ENCODE assay signal across 9 cellular contexts in the genomic region with DNA sequence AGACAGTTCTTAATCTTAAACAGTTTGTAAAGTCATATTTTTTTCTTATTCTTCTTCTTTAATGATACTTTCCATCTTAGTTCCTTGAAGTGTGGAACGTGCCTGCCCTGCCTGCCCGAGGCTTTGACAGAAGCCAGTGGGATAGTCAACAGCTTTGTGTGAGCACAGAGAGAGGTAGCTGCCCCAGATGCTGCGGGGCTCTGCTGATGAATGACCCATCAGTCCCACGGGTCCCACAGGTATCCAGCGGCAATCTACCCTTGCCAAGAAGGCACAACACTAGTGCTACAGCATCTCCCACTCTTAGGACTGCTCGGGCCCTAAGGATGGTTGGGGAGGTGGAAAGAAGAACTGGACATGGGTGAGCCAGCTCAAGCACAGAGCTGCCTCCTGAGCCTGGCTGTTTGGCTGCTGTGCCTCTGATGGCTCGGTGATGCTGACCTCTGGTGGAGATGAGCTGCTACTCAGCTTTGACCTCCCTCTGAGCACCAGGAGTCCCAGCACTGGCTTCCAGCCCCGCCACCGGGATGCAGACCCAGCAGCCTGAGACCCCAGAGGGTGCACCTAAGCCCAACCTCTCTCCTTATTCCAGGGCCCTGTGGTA. TPM values are rescaled to one million over a fixed set of nuclear protein-coding genes. Genes with fewer than 3 reads are reported as not detected.
DNase-seq lines count a peak whose midpoint lies in the region; ATAC-seq and TF ChIP-seq lines count a peak whose summit lies in the region.
"Had no signal": no experiment of that assay in that cellular context is flagged by ENCODE, and none has a peak within 500 bp of the region (broad histone marks: within the 10 kb centered on the region; RNA-seq: fewer than 3 reads in every experiment).

No MANE protein-coding gene starts in this region.

- H3K27ac Mint-ChIP-seq in activated naive CD8-positive, alpha-beta T cell treated with anti-CD3 and anti-CD28 coated beads, Interleukin-2, amount 50 U/mL, for 24 hours = no peak overlapping the region

- no peak overlapping the region for H3K4me3 Mint-ChIP-seq in activated naive CD8-positive, alpha-beta T cell treated with anti-CD3 and anti-CD28 coated beads, Interleukin-2, amount 50 U/mL, for 24 hours

- peak; percentile 42 to 72 for TF ChIP-seq CTCF in right atrium auricular region (IDR thresholded peaks at IDR 0.05)
- peak; percentile 75 for TF ChIP-seq CTCF in retinal pigment epithelial cell (conservative IDR thresholded peaks at IDR 0.05; ENCODE audit: low read depth, low read length)

- H3K36me3 Mint-ChIP-seq in activated naive CD8-positive, alpha-beta T cell treated with anti-CD3 and anti-CD28 coated beads, Interleukin-2, amount 50 U/mL, for 24 hours (ENCODE audit: low read depth) = no peaks in the 10 kb centered on the region

- H3K9me3 ChIP-seq in right atrium auricular region = no peaks in the 10 kb centered on the region

- peaks cover 0 to 13% of the 10 kb centered on the region in 2 donors for H3K4me1 ChIP-seq in right atrium auricular region

- no peaks in the 10 kb centered on the region for H3K9me3 Mint-ChIP-seq in activated naive CD8-positive, alpha-beta T cell treated with anti-CD3 and anti-CD28 coated beads, Interleukin-2, amount 50 U/mL, for 24 hours

- no peak for TF ChIP-seq POLR2A in GM18505 (IDR thresholded peaks at IDR 0.05; ENCODE audit: borderline replicate concordance, extremely low read depth, insufficient read depth, insufficient read length)

- DNase-seq in AG08395 (ENCODE audit: low spot score) (peak; percentile 84), NCI-H510A treated with DMSO at 0.1 percent for 48 hours (lab: John Stamatoyannopoulos, UW) (peak; percentile 25), right atrium auricular region (ENCODE audit: low spot score) (peak; percentile 84), retinal pigment epithelial cell (ENCODE audit: low read depth) (no peak), NCI-H2029 treated with DMSO at 0.1 percent for 48 hours (lab: John Stamatoyannopoulos, UW) (no peak)
- DNase-seq in activated naive CD8-positive, alpha-beta T cell treated with anti-CD3 and anti-CD28 coated beads, Interleukin-2, amount 50 U/mL, for 24 hours = peak; percentile 23

- H3K27me3 Mint-ChIP-seq in activated naive CD8-positive, alpha-beta T cell treated with anti-CD3 and anti-CD28 coated beads, Interleukin-2, amount 50 U/mL, for 24 hours = peaks cover 19% of the 10 kb centered on the region

- peak overlapping the region; percentile 19 to 37 for H3K27ac ChIP-seq in right atrium auricular region

- ATAC-seq in GM18505 (IDR thresholded peaks at IDR 0.05; ENCODE audit: unreplicated experiment) (peak; percentile 63), HG03095 (IDR thresholded peaks at IDR 0.05; ENCODE audit: unreplicated experiment) (peak; percentile 60)
- peak; percentile 70 for ATAC-seq in activated naive CD8-positive, alpha-beta T cell treated with anti-CD3 and anti-CD28 coated beads, Interleukin-2, amount 50 U/mL, for 24 hours

- no peaks in the 10 kb centered on the region for H3K36me3 ChIP-seq in right atrium auricular region

- H3K4me1 Mint-ChIP-seq in activated naive CD8-positive, alpha-beta T cell treated with anti-CD3 and anti-CD28 coated beads, Interleukin-2, amount 50 U/mL, for 24 hours = peaks cover 4% of the 10 kb centered on the region

- H3K27me3 ChIP-seq in right atrium auricular region = no peaks in the 10 kb centered on the region

- H3K4me3 ChIP-seq in right atrium auricular region (no peak overlapping the region), retinal pigment epithelial cell (ENCODE audit: low read length) (no peak overlapping the region)

RNA-seq across cellular contexts. Expression of gene APLNR, which starts 11.8 kb away (rescaled TPM):
- 10 to 100 TPM in 1 of 2 donors, 1 to 10 TPM in 1; 6.3 to 13.6 TPM for total RNA-seq in right atrium auricular region
- total RNA-seq: mononuclear cell had no signal

Comparison
In these comparisons a context has a peak if more than half of its experiments do, and no peak if none do; other contexts are left out.
1. DNase-seq: peak in AG08395 (single experiment), NCI-H510A treated with DMSO at 0.1 percent for 48 hours (single experiment), activated naive CD8-positive, alpha-beta T cell treated with anti-CD3 and anti-CD28 coated beads, Interleukin-2, amount 50 U/mL, for 24 hours (single experiment) and right atrium auricular region (single experiment); none in retinal pigment epithelial cell (single experiment) and NCI-H2029 treated with DMSO at 0.1 percent for 48 hours (single experiment).
2. Peak in every context shown above with its lines, with median percentiles within 50 percentile points of each other: ATAC-seq.